ENCODE assay signal across 2 cellular contexts in genomic region chr17:19686400-19687090, GRCh38.
TF ChIP-seq lines count a peak whose summit lies in the region.

No MANE protein-coding gene starts in this region.

TF ChIP-seq in A549, 52 proteins besides CTCF, POLR2A, EP300 and RAD21:
- TF ChIP-seq CBX8 (IDR thresholded peaks at IDR 0.05) (no peak), HOXA7 (CRISPR knock-in tag; IDR thresholded peaks at IDR 0.05) (no peak), EHMT2 (IDR thresholded peaks at IDR 0.05; ENCODE audit: low read depth) (no peak), TFCP2L1 (CRISPR knock-in tag; IDR thresholded peaks at IDR 0.05) (no peak), CHD4 (IDR thresholded peaks at IDR 0.05; ENCODE audit: borderline replicate concordance) (no peak), NR3C1 (IDR thresholded peaks at IDR 0.05) (no peak), HOXB13 (CRISPR knock-in tag; IDR thresholded peaks at IDR 0.05; ENCODE audit: low read depth) (no peak), KDM1A (IDR thresholded peaks at IDR 0.05; ENCODE audit: low read depth) (no peak), GATA3 (IDR thresholded peaks at IDR 0.05; ENCODE audit: borderline replicate concordance) (no peak), SREBF2 (IDR thresholded peaks at IDR 0.05) (no peak), ZFP36 (IDR thresholded peaks at IDR 0.05; ENCODE audit: borderline replicate concordance, partially characterized antibody) (no peak), JUN (IDR thresholded peaks at IDR 0.05) (no peak), TP53 (CRISPR knock-in tag; IDR thresholded peaks at IDR 0.05) (no peak), E2F6 (IDR thresholded peaks at IDR 0.05; ENCODE audit: borderline replicate concordance, low read depth) (no peak), POLR2AphosphoS2 (conservative IDR thresholded peaks at IDR 0.05; ENCODE audit: low read length) (no peak), HEYL (CRISPR knock-in tag; IDR thresholded peaks at IDR 0.05) (no peak)
TF ChIP-seq in A549: peak in this region for 0.

TF ChIP-seq in HepG2, 621 proteins besides CTCF, POLR2A, EP300 and RAD21:
- no peak for TF ChIP-seq ZNF24 (IDR thresholded peaks at IDR 0.05)
- 0 out of 2 replicates have a peak, but pooled peaks have one; percentile 13 for TF ChIP-seq CEBPG (CRISPR knock-in tag; IDR thresholded peaks at IDR 0.05)
- TF ChIP-seq ETS1 (CRISPR knock-in tag; IDR thresholded peaks at IDR 0.05), result no peak
- TF ChIP-seq ZFYVE20 (CRISPR knock-in tag; IDR thresholded peaks at IDR 0.05; ENCODE audit: borderline replicate concordance, low read depth), result no peak
- no peak for TF ChIP-seq JUNB (CRISPR knock-in tag; IDR thresholded peaks at IDR 0.05; ENCODE audit: borderline replicate concordance)
- TF ChIP-seq ELF3 (CRISPR knock-in tag; IDR thresholded peaks at IDR 0.05), result no peak
- no peak for TF ChIP-seq ZNF18 (CRISPR knock-in tag; IDR thresholded peaks at IDR 0.05; ENCODE audit: insufficient replicate concordance)
TF ChIP-seq in HepG2: peak in this region for 1.
